In genomic region chr5:129096382-129096991, GRCh38 we compare ENCODE assay signal across 11 cellular contexts. TPM values are rescaled to one million over a fixed set of nuclear protein-coding genes. Genes with fewer than 3 reads are reported as not detected.
DNase-seq lines count a peak whose midpoint lies in the region; ATAC-seq and TF ChIP-seq lines count a peak whose summit lies in the region.
"Had no signal": no experiment of that assay in that cellular context is flagged by ENCODE, and none has a peak within 500 bp of the region (broad histone marks: within the 10 kb centered on the region; RNA-seq: fewer than 3 reads in every experiment).

No MANE protein-coding gene starts in this region.

- H3K4me1 ChIP-seq in esophagus muscularis mucosa, result peaks cover 29 to 55% (median 51%) of the 10 kb centered on the region in 4 donors

- no peak for TF ChIP-seq POLR2A in esophagus muscularis mucosa (IDR thresholded peaks at IDR 0.05; ENCODE audit: low read depth)

- no peak for ATAC-seq in activated CD8-positive, alpha-beta memory T cell treated with anti-CD3 and anti-CD28 coated beads, Interleukin-2, amount 10 ng/mL, durations not matched to agents 7 days and 5 days
- ATAC-seq: GM12878 had no signal

- H3K4me3 ChIP-seq in esophagus muscularis mucosa, result peak overlapping the region; percentile 77 to 83 (median 81)
- H3K4me3 ChIP-seq in retinal pigment epithelial cell (ENCODE audit: low read length), result no peak overlapping the region
- H3K4me3 ChIP-seq in MG63, result no peak overlapping the region

- H3K27ac Mint-ChIP-seq in activated CD8-positive, alpha-beta memory T cell treated with anti-CD3 and anti-CD28 coated beads, Interleukin-2, amount 10 ng/mL, durations not matched to agents 7 days and 5 days, result no peak overlapping the region

- intact Hi-C loops in esophagus muscularis mucosa (cut with DNase I), result loop anchor here (5.0 to 10.0 kb wide), 2 partner anchors 132 to 559 kb away; partner anchors contain the start of genes FBN2 and SLC27A6

- peak overlapping the region; percentile 86 to 94 (median 90) for H3K27ac ChIP-seq in esophagus muscularis mucosa (replicated peaks in 1 of 4)

- H3K27me3 Mint-ChIP-seq in activated CD8-positive, alpha-beta memory T cell treated with anti-CD3 and anti-CD28 coated beads, Interleukin-2, amount 10 ng/mL, durations not matched to agents 7 days and 5 days, result peaks cover 13% of the 10 kb centered on the region

- no peaks in the 10 kb centered on the region for H3K9me3 Mint-ChIP-seq in activated CD8-positive, alpha-beta memory T cell treated with anti-CD3 and anti-CD28 coated beads, Interleukin-2, amount 10 ng/mL, durations not matched to agents 7 days and 5 days (ENCODE audit: low read depth)

- 38% methylated on average over 8 of the region's 8 CpGs for WGBS in esophagus muscularis mucosa

- CTCF ChIA-PET in activated CD8-positive, alpha-beta memory T cell treated with anti-CD3 and anti-CD28 coated beads, Interleukin-2, amount 10 ng/mL, durations not matched to agents 7 days and 5 days (lab: Charles Lee), result interaction anchor here (3.2 to 3.6 kb wide), 2 partner anchors 27 to 29 kb away, joined by 11 to 51 read pairs; no protein-coding TSS in a partner anchor

- no peaks in the 10 kb centered on the region for H3K9me3 ChIP-seq in esophagus muscularis mucosa
- H3K9me3 ChIP-seq in MG63, result no peaks in the 10 kb centered on the region

- no peak overlapping the region for H3K4me3 Mint-ChIP-seq in activated CD8-positive, alpha-beta memory T cell treated with anti-CD3 and anti-CD28 coated beads, Interleukin-2, amount 10 ng/mL, durations not matched to agents 7 days and 5 days

- H3K27me3 ChIP-seq in esophagus muscularis mucosa (no peaks in the 10 kb centered on the region), MG63 (no peaks in the 10 kb centered on the region)

- no peak for TF ChIP-seq EP300 in esophagus muscularis mucosa (IDR thresholded peaks at IDR 0.05)

- H3K36me3 ChIP-seq in esophagus muscularis mucosa (no peaks in the 10 kb centered on the region), MG63 (no peaks in the 10 kb centered on the region)

- peaks cover 28% of the 10 kb centered on the region for H3K4me1 Mint-ChIP-seq in activated CD8-positive, alpha-beta memory T cell treated with anti-CD3 and anti-CD28 coated beads, Interleukin-2, amount 10 ng/mL, durations not matched to agents 7 days and 5 days

- peak in 2 of 3 experiments; percentile 8 to 30 for TF ChIP-seq CTCF in esophagus muscularis mucosa (IDR thresholded peaks at IDR 0.05)
- peak; percentile 5 for TF ChIP-seq CTCF in retinal pigment epithelial cell (conservative IDR thresholded peaks at IDR 0.05; ENCODE audit: low read depth, low read length)

- DNase-seq in NCI-H82 (lab: John Stamatoyannopoulos, UW) (peak; percentile 24), NCI-H82 treated with DMSO at 0.1 percent for 48 hours (lab: John Stamatoyannopoulos, UW; ENCODE audit: unreplicated experiment) (no peak), OCI-M1 (lab: John Stamatoyannopoulos, UW) (peak; percentile 63), esophagus muscularis mucosa (ENCODE audit: extremely low spot score) (no peak), retinal pigment epithelial cell (ENCODE audit: low read depth) (no peak), MG63 (no peak), NCI-H2227 (lab: John Stamatoyannopoulos, UW; ENCODE audit: unreplicated experiment) (no peak)
- DNase-seq in activated CD8-positive, alpha-beta memory T cell treated with anti-CD3 and anti-CD28 coated beads, Interleukin-2, amount 10 ng/mL, durations not matched to agents 7 days and 5 days, result no peak
- DNase-seq: activated CD8-positive, alpha-beta memory T cell treated with anti-CD3 and anti-CD28 coated beads, Interleukin-2, amount 50 U/mL, for 48 hours; SIG-M5 had no signal

- H3K36me3 Mint-ChIP-seq in activated CD8-positive, alpha-beta memory T cell treated with anti-CD3 and anti-CD28 coated beads, Interleukin-2, amount 10 ng/mL, durations not matched to agents 7 days and 5 days, result peaks cover 2% of the 10 kb centered on the region

RNA-seq across cellular contexts. Expression of gene ISOC1, which starts 1.9 kb away (rescaled TPM):
- total RNA-seq in esophagus muscularis mucosa, result 100 to 1,000 TPM in 1 of 4 donors, 10 to 100 TPM in 3; 53.5 to 136 (median 89.5) TPM
- 13.1 and 22.7 TPM in 2 replicates for total RNA-seq in MG63 (2014; rRNA removed; shearing (Covaris generic); ENCODE audit: low replicate concordance)
- total RNA-seq in activated CD8-positive, alpha-beta memory T cell treated with anti-CD3 and anti-CD28 coated beads, Interleukin-2, amount 10 ng/mL, durations not matched to agents 7 days and 5 days, result 10 to 100 TPM; 15.5 to 21.4 TPM

Comparison
In these comparisons a context has a peak if more than half of its experiments do, and no peak if none do; other contexts are left out.
1. DNase-seq: peak in NCI-H82 (single experiment) and OCI-M1 (single experiment); none in NCI-H82 treated with DMSO at 0.1 percent for 48 hours (single experiment), esophagus muscularis mucosa (single experiment), retinal pigment epithelial cell (single experiment), MG63 (single experiment), activated CD8-positive, alpha-beta memory T cell treated with anti-CD3 and anti-CD28 coated beads, Interleukin-2, amount 10 ng/mL, durations not matched to agents 7 days and 5 days (single experiment) and NCI-H2227 (single experiment).
2. H3K4me3 ChIP-seq: peak in esophagus muscularis mucosa (4 of 4); none in retinal pigment epithelial cell (single experiment) and MG63 (single experiment).